ENCODE assay signal across 8 cellular contexts in genomic region chr11:34997872-34998548, GRCh38.
DNase-seq lines count a peak whose midpoint lies in the region; ATAC-seq and TF ChIP-seq lines count a peak whose summit lies in the region.

No MANE protein-coding gene starts in this region.

- H3K36me3 Mint-ChIP-seq in chondrocyte (ENCODE audit: low read depth) (peaks cover 2% of the 10 kb centered on the region), neural crest cell (ENCODE audit: low read depth) (no peaks in the 10 kb centered on the region)

- H3K4me1 Mint-ChIP-seq in chondrocyte (ENCODE audit: low read depth) (peaks cover 5% of the 10 kb centered on the region), neural crest cell (no peaks in the 10 kb centered on the region)

- no peak for ATAC-seq in GM21526 (IDR thresholded peaks at IDR 0.05; ENCODE audit: low FRiP score, unreplicated experiment)
- ATAC-seq in GM19467 (IDR thresholded peaks at IDR 0.05; ENCODE audit: unreplicated experiment) = no peak
- ATAC-seq in HG03457 (IDR thresholded peaks at IDR 0.05; ENCODE audit: unreplicated experiment) = no peak

- H3K9me3 Mint-ChIP-seq in chondrocyte (ENCODE audit: low read depth) (no peaks in the 10 kb centered on the region), neural crest cell (no peaks in the 10 kb centered on the region)

- DNase-seq in ELR (ENCODE audit: low read depth) = peak; percentile 73
- DNase-seq in NCI-H69 (lab: John Stamatoyannopoulos, UW) = peak; percentile 32
- no peak for DNase-seq in chondrocyte (ENCODE audit: low spot score)
- no peak for DNase-seq in neural crest cell (ENCODE audit: low read depth, low spot score)
- DNase-seq in NCI-H510A treated with DMSO at 0.1 percent for 48 hours (lab: John Stamatoyannopoulos, UW) = no peak

- TF ChIP-seq CTCF in chondrocyte (IDR thresholded peaks at IDR 0.05) (peak; percentile 91), neural crest cell (conservative IDR thresholded peaks at IDR 0.05) (peak; percentile 61)

- H3K4me3 Mint-ChIP-seq in chondrocyte (ENCODE audit: unreplicated experiment) (no peak overlapping the region), neural crest cell (no peak overlapping the region)

- H3K27ac Mint-ChIP-seq in chondrocyte (ENCODE audit: unreplicated experiment) (no peak overlapping the region), neural crest cell (ENCODE audit: unreplicated experiment) (no peak overlapping the region)

- H3K27me3 Mint-ChIP-seq in chondrocyte (ENCODE audit: low read depth) (no peaks in the 10 kb centered on the region), neural crest cell (ENCODE audit: low read depth) (no peaks in the 10 kb centered on the region)

Comparison
In these comparisons a context has a peak if more than half of its experiments do, and no peak if none do; other contexts are left out.
1. DNase-seq: peak in ELR (single experiment) and NCI-H69 (single experiment); none in chondrocyte (single experiment), neural crest cell (single experiment) and NCI-H510A treated with DMSO at 0.1 percent for 48 hours (single experiment).